ENCODE assay signal across 14 cellular contexts in the genomic region with DNA sequence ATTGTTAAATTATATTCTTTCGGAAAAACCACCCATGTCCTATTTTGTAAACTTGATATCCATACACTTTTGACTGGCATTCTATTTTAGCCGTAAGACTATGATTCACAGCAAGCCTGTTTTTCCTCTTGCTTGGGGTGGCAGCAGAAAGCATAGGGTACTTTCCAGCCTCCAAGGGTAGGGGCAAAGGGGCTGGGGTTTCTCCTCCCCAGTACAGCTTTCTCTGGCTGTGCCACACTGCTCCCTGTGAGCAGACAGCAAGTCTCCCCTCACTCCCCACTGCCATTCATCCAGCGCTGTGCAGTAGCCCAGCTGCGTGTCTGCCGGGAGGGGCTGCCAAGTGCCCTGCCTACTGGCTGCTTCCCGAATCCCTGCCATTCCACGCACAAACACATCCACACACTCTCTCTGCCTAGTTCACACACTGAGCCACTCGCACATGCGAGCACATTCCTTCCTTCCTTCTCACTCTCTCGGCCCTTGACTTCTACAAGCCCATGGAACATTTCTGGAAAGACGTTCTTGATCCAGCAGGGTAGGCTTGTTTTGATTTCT. TPM values are rescaled to one million over a fixed set of nuclear protein-coding genes. Genes with fewer than 3 reads are reported as not detected.
DNase-seq lines count a peak whose midpoint lies in the region; ATAC-seq and TF ChIP-seq lines count a peak whose summit lies in the region.
"Had no signal": no experiment of that assay in that cellular context is flagged by ENCODE, and none has a peak within 500 bp of the region (broad histone marks: within the 10 kb centered on the region; RNA-seq: fewer than 3 reads in every experiment).

No MANE protein-coding gene starts in this region.

- H3K27me3 ChIP-seq in PC-3 (ENCODE audit: low read length), result peaks cover 17% of the 10 kb centered on the region

- peak overlapping the region; percentile 61 for H3K4me3 ChIP-seq in PC-3 (ENCODE audit: low read length)
- H3K4me3 ChIP-seq: smooth muscle cell had no signal

- peak overlapping the region; percentile 8; the same call in 1 of the 2 replicates for H3K9ac ChIP-seq in PC-3 (ENCODE audit: low read length)

- H3K27ac ChIP-seq in PC-3 (ENCODE audit: low read length), result peak overlapping the region; percentile 29; the same call in 1 of the 2 replicates

- H3K4me2 ChIP-seq in PC-3 (ENCODE audit: low read length), result peak overlapping the region; percentile 82
- H3K4me2 ChIP-seq: smooth muscle cell had no signal

- no peak for TF ChIP-seq CTCF in PC-3 (conservative IDR thresholded peaks at IDR 0.05; ENCODE audit: low read depth, low read length)

- no peaks in the 10 kb centered on the region for H3K9me2 ChIP-seq in PC-3 (replicated peaks; ENCODE audit: low read length)

- peak; percentile 49 for DNase-seq in AG20443 (ENCODE audit: low spot score)
- no peak for DNase-seq in PC-3
- peak; percentile 25 for DNase-seq in left cardiac atrium
- DNase-seq in sciatic nerve (ENCODE audit: low spot score), result no peak
- no peak for DNase-seq in NCI-H2171 (lab: John Stamatoyannopoulos, UW)
- no peak for DNase-seq in SHP77 (lab: John Stamatoyannopoulos, UW)
- DNase-seq in hippocampal formation (lab: John Stamatoyannopoulos, UW), result no peak
- no peak for DNase-seq in activated CD4-positive, alpha-beta T cell treated with anti-CD3 and anti-CD28 coated beads for 1 hour
- DNase-seq: activated naive CD4-positive, alpha-beta T cell; effector memory CD8-positive, alpha-beta T cell; NCI-H2081 treated with DMSO at 0.1 percent for 48 hours; NK-92 treated with Interleukin-12 subunit alpha and Interleukin-12 subunit beta, amount 100 ng/mL, for 24 hours had no signal

- H3K9me3 ChIP-seq in PC-3 (ENCODE audit: low read length), result no peaks in the 10 kb centered on the region

- CTCF ChIA-PET in PC-3 (lab: Charles Lee), result no interaction called here

- H2AFZ ChIP-seq in PC-3 (ENCODE audit: low read length), result peak overlapping the region; percentile 92

- POLR2A ChIA-PET in PC-3 (lab: Charles Lee; ENCODE audit: unreplicated experiment), result no interaction called here

- H3K4me1 ChIP-seq in PC-3 (ENCODE audit: insufficient read depth, low read length), result peaks cover 17% of the 10 kb centered on the region

- peaks cover 15% of the 10 kb centered on the region for H3K79me2 ChIP-seq in PC-3 (ENCODE audit: low read length)

- ATAC-seq in PC-3 (no peak), left cardiac atrium (peak; percentile 42 to 43), sciatic nerve (peak; percentile 29)
- ATAC-seq: effector memory CD8-positive, alpha-beta T cell; natural killer cell treated with Interleukin-12 subunit alpha and Interleukin-12 subunit beta and Interleukin-15 and Interleukin-18, amount 100 ng/mL, for 72 hours had no signal

- H3K36me3 ChIP-seq in PC-3 (ENCODE audit: low read depth, low read length), result no peaks in the 10 kb centered on the region

- intact Hi-C loops in PC-3 (cut with micrococcal nuclease), result no loop called here
- intact Hi-C loops in left cardiac atrium (cut with DNase I), result no loop called here
- intact Hi-C loops in sciatic nerve (cut with DNase I), result no loop called here

- no peaks in the 10 kb centered on the region for H3F3A ChIP-seq in PC-3 (ENCODE audit: low read length, unreplicated experiment)

- H4K20me1 ChIP-seq in PC-3 (ENCODE audit: low read length), result no peaks in the 10 kb centered on the region

- no TSS peak for BruUV-seq in PC-3 (replicated peaks; lab: Mats Ljungman, UMichigan)

RNA-seq across cellular contexts. Expression of a gene that starts 2.1 kb away (rescaled TPM):
- 2.2 and 5.9 TPM in 2 replicates for total RNA-seq in PC-3 (2014; rRNA removed)
- total RNA-seq in left cardiac atrium, result 1 to 10 TPM; 2.4 to 4.9 TPM
- 16.5 TPM for total RNA-seq in sciatic nerve
- total RNA-seq: smooth muscle cell had no signal

Comparison
In these comparisons a context has a peak if more than half of its experiments do, and no peak if none do; other contexts are left out.
1. DNase-seq: peak in AG20443 (single experiment) and left cardiac atrium (single experiment); none in PC-3 (single experiment), sciatic nerve (single experiment), NCI-H2171 (single experiment), SHP77 (0 of 2), hippocampal formation (0 of 2) and activated CD4-positive, alpha-beta T cell treated with anti-CD3 and anti-CD28 coated beads for 1 hour (single experiment).